Comparison of ENCODE assay signal across 28 cellular contexts in genomic region chr15:58003810-58004209, GRCh38.
DNase-seq lines count a peak whose midpoint lies in the region; ATAC-seq, FAIRE-seq and TF ChIP-seq lines count a peak whose summit lies in the region.
"Had no signal": no experiment of that assay in that cellular context is flagged by ENCODE, and none has a peak within 500 bp of the region (broad histone marks: within the 10 kb centered on the region; RNA-seq: fewer than 3 reads in every experiment).

No MANE protein-coding gene starts in this region.

- no peak for TF ChIP-seq POLR2A in HepG2 (IDR thresholded peaks at IDR 0.05; ENCODE audit: insufficient read depth in 1 of 2, low read depth in 2 of 2, low read length in 2 of 2)
- TF ChIP-seq POLR2A in right lobe of liver (IDR thresholded peaks at IDR 0.05) = no peak
- no peak for TF ChIP-seq POLR2A in K562 (conservative IDR thresholded peaks at IDR 0.05)

- H3K4me3 ChIP-seq in HepG2 (replicated peaks in 1 of 3; ENCODE audit: insufficient read depth in 1 of 3, low read depth in 2 of 3, low read length in 3 of 3) = no peak overlapping the region
- H3K4me3 ChIP-seq in right lobe of liver = no peak overlapping the region
- H3K4me3 ChIP-seq in A673 (ENCODE audit: low read depth, low read length, poor library complexity, severe bottlenecking) = no peak overlapping the region
- no peak overlapping the region for H3K4me3 ChIP-seq in K562
- H3K4me3 ChIP-seq in small intestine (ENCODE audit: low read depth in 1 of 2, low read length in 2 of 2) = no peak overlapping the region
- H3K4me3 ChIP-seq in neural progenitor cell = no peak overlapping the region
- H3K4me3 ChIP-seq: BLaER1 had no signal

- H3K27me3 Mint-ChIP-seq in neural progenitor cell (ENCODE audit: insufficient read depth, low read depth) = no peaks in the 10 kb centered on the region

- no peak for FAIRE-seq in HepG2 (lab: Jason Lieb, UNC)
- FAIRE-seq in K562 (lab: Jason Lieb, UNC) = no peak
- no peak for FAIRE-seq in small intestine (lab: Jason Lieb, UNC)
- FAIRE-seq: A204.1, GM12891, GM19239 had no signal

- H3K4me3 Mint-ChIP-seq in neural progenitor cell = no peak overlapping the region
- H3K4me3 Mint-ChIP-seq: CD4-positive, alpha-beta memory T cell; CD4-positive, CD25-positive, alpha-beta regulatory T cell; CD8-positive, alpha-beta memory T cell had no signal

- H3K9me3 ChIP-seq in HepG2 (ENCODE audit: low read length) (no peaks in the 10 kb centered on the region), right lobe of liver (peaks cover 0 to 3% (median 0%) of the 10 kb centered on the region in 4 donors), A673 (ENCODE audit: low read depth, low read length, poor library complexity, severe bottlenecking) (no peaks in the 10 kb centered on the region), K562 (replicated peaks; ENCODE audit: control insufficient read depth, insufficient read depth, low read depth, low read length) (no peaks in the 10 kb centered on the region), small intestine (ENCODE audit: control insufficient read depth, low read depth) (no peaks in the 10 kb centered on the region), neural progenitor cell (ENCODE audit: low read depth) (no peaks in the 10 kb centered on the region)
- H3K9me3 ChIP-seq: BE2C had no signal

- no peaks in the 10 kb centered on the region for H3K36me3 Mint-ChIP-seq in neural progenitor cell
- H3K36me3 Mint-ChIP-seq: CD14-positive monocyte; CD4-positive, alpha-beta memory T cell; CD4-positive, CD25-positive, alpha-beta regulatory T cell; CD8-positive, alpha-beta memory T cell had no signal

- H2AFZ ChIP-seq in HepG2 (ENCODE audit: low read length) = no peak overlapping the region
- no peak overlapping the region for H2AFZ ChIP-seq in K562 (ENCODE audit: low read depth, low read length)
- no peak overlapping the region for H2AFZ ChIP-seq in neural progenitor cell (replicated peaks)

- DNase-seq in HepG2 (ENCODE audit: low spot score) (no peak), right lobe of liver (no peak), A673 (ENCODE audit: low spot score) (peak; percentile 6), K562 (ENCODE audit: extremely low read depth in 1 of 4, low spot score in 3 of 4) (no peak), small intestine (peak; percentile 28), NCI-H2227 treated with DMSO at 0.1 percent for 48 hours (lab: John Stamatoyannopoulos, UW) (no peak), neural progenitor cell (ENCODE audit: low spot score) (no peak)
- DNase-seq: 8988T; ACHN; BE2C; C1 segment of cervical spinal cord; CD4-positive, alpha-beta memory T cell; CD4-positive, CD25-positive, alpha-beta regulatory T cell; CD8-positive, alpha-beta memory T cell; COR-L47; DMS 273 treated with DMSO at 0.1 percent for 48 hours; DMS153; DMS53; DMS79; DND-41; EL; GDM1 had no signal

- no peaks in the 10 kb centered on the region for H3F3A ChIP-seq in neural progenitor cell (ENCODE audit: low read depth)

- TF ChIP-seq RAD21 in HepG2 (CRISPR knock-in tag; IDR thresholded peaks at IDR 0.05) = no peak
- no peak for TF ChIP-seq RAD21 in K562 (CRISPR knock-in tag; conservative IDR thresholded peaks at IDR 0.05 in 1 of 2, IDR thresholded peaks at IDR 0.05 in 1 of 2)

- POLR2A ChIA-PET in HepG2 (lab: Yijun Ruan, JAX) (no interaction called here), A673 (lab: Charles Lee; ENCODE audit: low non-redundant PET) (no interaction called here), K562 (lab: Yijun Ruan, JAX) (interaction anchor here (1.3 to 1.4 kb wide), 3 partner anchors 8 to 12 kb away, joined by 3 to 5 read pairs (median 4); no protein-coding TSS in a partner anchor)

- in situ Hi-C loops in HepG2 (cut with HindIII; ENCODE audit: extremely low pct_ligation_motif_present, low pct_unique_long_range_greater_than_20kb) = no loop called here
- in situ Hi-C loops in K562 (cut with MboI) = no loop called here

- H3K4me1 ChIP-seq in HepG2 (ENCODE audit: insufficient read depth, low read length) (no peaks in the 10 kb centered on the region), right lobe of liver (no peaks in the 10 kb centered on the region), A673 (ENCODE audit: insufficient read depth, low read length, poor library complexity, severe bottlenecking) (no peaks in the 10 kb centered on the region), K562 (replicated peaks in 1 of 2; ENCODE audit: control insufficient read depth in 2 of 2, insufficient read depth in 2 of 2, low read length in 2 of 2) (no peaks in the 10 kb centered on the region), small intestine (ENCODE audit: control insufficient read depth in 2 of 2, insufficient read depth in 1 of 2, low read depth in 1 of 2, low read length in 1 of 2) (no peaks in the 10 kb centered on the region), neural progenitor cell (no peaks in the 10 kb centered on the region)
- H3K4me1 ChIP-seq: BE2C, BLaER1 had no signal

- H3K27ac Mint-ChIP-seq in neural progenitor cell = no peak overlapping the region
- H3K27ac Mint-ChIP-seq: CD14-positive monocyte; CD4-positive, alpha-beta memory T cell; CD4-positive, CD25-positive, alpha-beta regulatory T cell; CD8-positive, alpha-beta memory T cell had no signal

- intact Hi-C loops in HepG2 (cut with micrococcal nuclease; ENCODE audit: unreplicated experiment) (no loop called here), right lobe of liver (cut with DNase I) (no loop called here), A673 (cut with micrococcal nuclease; ENCODE audit: unreplicated experiment) (no loop called here), K562 (cut with micrococcal nuclease) (no loop called here)

- ATAC-seq in HepG2 (no peak), right lobe of liver (no peak), K562 (no peak), HG02973 (IDR thresholded peaks at IDR 0.05; ENCODE audit: unreplicated experiment) (no peak)

- H3K36me3 ChIP-seq in HepG2 (replicated peaks in 1 of 2; ENCODE audit: control insufficient read depth in 1 of 2, insufficient read depth in 2 of 2, low read length in 2 of 2) (no peaks in the 10 kb centered on the region), right lobe of liver (peaks cover 0 to 2% (median 0%) of the 10 kb centered on the region in 4 donors), A673 (ENCODE audit: insufficient read depth, low read length, poor library complexity, severe bottlenecking) (no peaks in the 10 kb centered on the region), K562 (ENCODE audit: control insufficient read depth, insufficient read depth, low read length) (peaks cover 87% of the 10 kb centered on the region), small intestine (ENCODE audit: control insufficient read depth in 2 of 2, insufficient read depth in 2 of 2, low read length in 2 of 2) (no peaks in the 10 kb centered on the region), neural progenitor cell (no peaks in the 10 kb centered on the region)
- H3K36me3 ChIP-seq: BE2C, BLaER1 had no signal

- no peaks in the 10 kb centered on the region for H3K4me1 Mint-ChIP-seq in neural progenitor cell
- H3K4me1 Mint-ChIP-seq: CD14-positive monocyte; CD4-positive, alpha-beta memory T cell; CD4-positive, CD25-positive, alpha-beta regulatory T cell; CD8-positive, alpha-beta memory T cell had no signal

- H3K27me3 ChIP-seq in HepG2 (ENCODE audit: control insufficient read depth in 1 of 2, insufficient read depth in 2 of 2, low read length in 2 of 2) (no peaks in the 10 kb centered on the region), right lobe of liver (no peaks in the 10 kb centered on the region), A673 (replicated peaks; ENCODE audit: insufficient read depth, low read depth, low read length, poor library complexity) (no peaks in the 10 kb centered on the region), K562 (ENCODE audit: control insufficient read depth in 2 of 2, insufficient read depth in 2 of 2, low read length in 2 of 2) (no peaks in the 10 kb centered on the region), small intestine (ENCODE audit: control insufficient read depth in 2 of 2, insufficient read depth in 2 of 2, low read length in 2 of 2) (no peaks in the 10 kb centered on the region), neural progenitor cell (no peaks in the 10 kb centered on the region)
- H3K27me3 ChIP-seq: BLaER1 had no signal

- H3K4me2 ChIP-seq in HepG2 (ENCODE audit: low read depth, low read length) = no peak overlapping the region
- no peak overlapping the region for H3K4me2 ChIP-seq in K562 (ENCODE audit: insufficient read depth, low read length)
- H3K4me2 ChIP-seq in neural progenitor cell = no peak overlapping the region
- H3K4me2 ChIP-seq: BLaER1 had no signal

- H3K27ac ChIP-seq in HepG2 (ENCODE audit: extremely low read length, insufficient read depth, low read length) = no peak overlapping the region
- no peak overlapping the region for H3K27ac ChIP-seq in right lobe of liver
- H3K27ac ChIP-seq in A673 (ENCODE audit: low read depth, low read length, poor library complexity, severe bottlenecking) = no peak overlapping the region
- no peak overlapping the region for H3K27ac ChIP-seq in K562 (ENCODE audit: extremely low read depth, low read depth, low read length)
- no peak overlapping the region for H3K27ac ChIP-seq in small intestine (ENCODE audit: low read depth in 1 of 2, low read length in 1 of 2)
- no peak overlapping the region for H3K27ac ChIP-seq in neural progenitor cell
- H3K27ac ChIP-seq: BLaER1 had no signal

- H3K9me1 ChIP-seq in K562 (ENCODE audit: control insufficient read depth, insufficient read depth, low read length) = no peaks in the 10 kb centered on the region

- TF ChIP-seq EP300 in HepG2 (IDR thresholded peaks at IDR 0.05; ENCODE audit: low read depth in 2 of 2, low read length in 2 of 2) (no peak), HepG2 (CRISPR knock-in tag; IDR thresholded peaks at IDR 0.05; ENCODE audit: borderline replicate concordance) (no peak), K562 (IDR thresholded peaks at IDR 0.05; ENCODE audit: low read length) (no peak)

- no peaks in the 10 kb centered on the region for H4K20me1 ChIP-seq in HepG2 (ENCODE audit: insufficient read depth, low read length)
- H4K20me1 ChIP-seq in K562 (replicated peaks; ENCODE audit: control insufficient read depth, insufficient read depth, low read length) = no peaks in the 10 kb centered on the region
- no peaks in the 10 kb centered on the region for H4K20me1 ChIP-seq in neural progenitor cell (ENCODE audit: low read depth)
- H4K20me1 ChIP-seq: BLaER1 had no signal

- BruUV-seq in HepG2 (replicated peaks; lab: Mats Ljungman, UMichigan) = no TSS peak
- no TSS peak for BruUV-seq in A673 (replicated peaks; lab: Mats Ljungman, UMichigan)
- BruUV-seq in K562 (replicated peaks; lab: Mats Ljungman, UMichigan) = no TSS peak

- 32% methylated on average over 3 of the region's 3 CpGs for WGBS in HepG2 (ENCODE audit: low lambda C conversion rate)
- WGBS in right lobe of liver (ENCODE audit: insufficient coverage, low coverage, low lambda C conversion rate, missing lambda C conversion rate) = 86% methylated on average over 3 of the region's 3 CpGs
- 96% methylated on average over 3 of the region's 3 CpGs for WGBS in K562 (ENCODE audit: insufficient coverage, low coverage, missing lambda C conversion rate)
- 62 to 77% (median 67%) methylated on average over 3 of the region's 3 CpGs for WGBS in small intestine, 3 donors

- H3K9ac ChIP-seq in HepG2 (ENCODE audit: insufficient read depth, low read depth, low read length) (no peak overlapping the region), K562 (ENCODE audit: insufficient read depth in 1 of 2, low read depth in 2 of 2, low read length in 2 of 2) (no peak overlapping the region), neural progenitor cell (no peak overlapping the region)
- H3K9ac ChIP-seq: BLaER1 had no signal

- no peak for TF ChIP-seq CTCF in HepG2 (CRISPR knock-in tag; IDR thresholded peaks at IDR 0.05)
- no peak for TF ChIP-seq CTCF in right lobe of liver (IDR thresholded peaks at IDR 0.05)
- no peak for TF ChIP-seq CTCF in A673 (conservative IDR thresholded peaks at IDR 0.05; ENCODE audit: low read depth, low read length)
- no peak for TF ChIP-seq CTCF in K562 (IDR thresholded peaks at IDR 0.05 in 2 of 3, conservative IDR thresholded peaks at IDR 0.05 in 1 of 3; ENCODE audit: insufficient read depth in 2 of 3, low read depth in 1 of 3, low read length in 3 of 3)
- no peak for TF ChIP-seq CTCF in neural progenitor cell (IDR thresholded peaks at IDR 0.05)

- no peaks in the 10 kb centered on the region for H3K79me2 ChIP-seq in HepG2 (ENCODE audit: insufficient read depth, low read length)
- H3K79me2 ChIP-seq in K562 (ENCODE audit: control insufficient read depth, insufficient read depth, low read length) = peaks cover 2% of the 10 kb centered on the region; the same call in 1 of the 3 replicates
- no peaks in the 10 kb centered on the region for H3K79me2 ChIP-seq in neural progenitor cell (ENCODE audit: low read depth)

- peaks cover 10% of the 10 kb centered on the region for H3K9me3 Mint-ChIP-seq in neural progenitor cell

- CTCF ChIA-PET in HepG2 (lab: Yijun Ruan, JAX; ENCODE audit: low intra/inter-chr PET ratio, low total read pairs) = no interaction called here
- CTCF ChIA-PET in A673 (lab: Charles Lee) = no interaction called here
- CTCF ChIA-PET in K562 (lab: Yijun Ruan, JAX; ENCODE audit: low intra/inter-chr PET ratio) = no interaction called here

Comparison
In these comparisons a context has a peak if more than half of its experiments do, and no peak if none do; other contexts are left out.
1. DNase-seq: peak in A673 (single experiment) and small intestine (single experiment); none in HepG2 (single experiment), right lobe of liver (0 of 3), K562 (0 of 4), NCI-H2227 treated with DMSO at 0.1 percent for 48 hours (single experiment) and neural progenitor cell (single experiment).
2. Of the 241 proteins assayed by ChIP-seq in both HepG2 and K562: peak only in HepG2: none; only in K562: none; in both: CEBPB; in neither: 239; mixed calls (peak in some experiments, not most) for 1.